In the genomic region with DNA sequence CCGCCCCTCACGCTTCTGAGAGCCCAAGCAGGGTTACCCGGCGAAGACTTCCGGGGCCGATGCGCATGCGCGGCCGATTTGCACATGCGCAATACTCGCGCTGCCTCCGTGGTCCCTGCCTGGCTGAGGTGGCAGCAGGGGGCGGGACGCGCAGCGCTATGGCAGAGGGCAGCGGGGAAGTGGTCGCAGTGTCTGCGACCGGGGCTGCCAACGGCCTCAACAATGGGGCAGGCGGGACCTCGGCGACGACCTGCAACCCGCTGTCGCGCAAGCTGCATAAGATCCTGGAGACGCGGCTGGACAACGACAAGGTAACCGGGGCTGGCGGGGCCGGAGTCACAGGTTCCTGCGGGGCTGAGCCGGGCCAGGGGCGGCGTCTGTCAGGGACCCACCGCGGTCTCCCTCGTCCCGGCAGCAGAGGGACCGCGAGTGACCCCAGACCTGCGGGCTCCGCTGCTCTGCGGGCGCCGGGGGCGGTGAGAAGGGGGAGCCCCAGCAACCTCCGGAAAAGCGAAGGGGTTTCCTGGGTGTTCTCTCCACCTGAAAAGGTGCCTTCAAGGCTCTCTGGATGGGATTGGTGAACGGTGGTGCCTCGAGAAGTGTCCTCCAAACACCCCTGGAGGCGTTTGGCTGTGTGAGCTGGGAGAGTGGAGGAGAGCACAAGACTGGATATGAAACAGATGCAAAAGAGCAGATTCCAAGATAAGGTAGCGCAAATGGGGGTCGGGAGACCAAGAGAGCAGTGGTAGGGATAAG, we compare ENCODE assay signal across 8 cellular contexts. TPM values are rescaled to one million over a fixed set of nuclear protein-coding genes. Genes with fewer than 3 reads are reported as not detected.
DNase-seq lines count a peak whose midpoint lies in the region; ATAC-seq and TF ChIP-seq lines count a peak whose summit lies in the region.

A gene (plus strand): TSS at position 94 of the 756 bp plus-strand sequence. CDS start 65 bp downstream, at position 159.

- peaks cover 6% of the 10 kb centered on the region; the same call in 1 of the 2 replicates for H3K36me3 ChIP-seq in SU-DHL-6 (ENCODE audit: low read length)
- peaks cover 7% of the 10 kb centered on the region for H3K36me3 ChIP-seq in cardiac muscle cell
- no peaks in the 10 kb centered on the region for H3K36me3 ChIP-seq in parathyroid adenoma (ENCODE audit: control insufficient read depth, insufficient read depth, low read length)
- peaks cover under 1 to 8% (median 6%) of the 10 kb centered on the region in 3 donors for H3K36me3 ChIP-seq in tibial artery

- no peaks in the 10 kb centered on the region for H3K9me2 ChIP-seq in SU-DHL-6 (replicated peaks; ENCODE audit: insufficient read depth, low read length)

- H3K79me2 ChIP-seq in SU-DHL-6 (ENCODE audit: insufficient read depth, low read length) (peaks cover 10% of the 10 kb centered on the region; the same call in 1 of the 2 replicates), parathyroid adenoma (no peaks in the 10 kb centered on the region)

- peaks cover 5% of the 10 kb centered on the region for H3K36me3 Mint-ChIP-seq in activated naive CD8-positive, alpha-beta T cell treated with anti-CD3 and anti-CD28 coated beads, Interleukin-2, amount 10 ng/mL, durations not matched to agents 7 days and 5 days

- H3K27me3 Mint-ChIP-seq in activated naive CD8-positive, alpha-beta T cell treated with anti-CD3 and anti-CD28 coated beads, Interleukin-2, amount 10 ng/mL, durations not matched to agents 7 days and 5 days, result peaks cover 8% of the 10 kb centered on the region

- peak; percentile 25 for TF ChIP-seq CTCF in GM12873 (IDR thresholded peaks at IDR 0.05; ENCODE audit: insufficient read depth, low read depth, low read length, missing control alignments)
- no peak for TF ChIP-seq CTCF in SU-DHL-6 (IDR thresholded peaks at IDR 0.05; ENCODE audit: insufficient read depth, low read length, poor library complexity, severe bottlenecking)
- TF ChIP-seq CTCF in cardiac muscle cell (IDR thresholded peaks at IDR 0.05; ENCODE audit: low read depth, low read length), result peak; percentile 14
- no peak for TF ChIP-seq CTCF in parathyroid adenoma (IDR thresholded peaks at IDR 0.05)
- TF ChIP-seq CTCF in tibial artery (IDR thresholded peaks at IDR 0.05), result peak in 1 of 2 experiments; percentile 17

- H3K9me3 Mint-ChIP-seq in activated naive CD8-positive, alpha-beta T cell treated with anti-CD3 and anti-CD28 coated beads, Interleukin-2, amount 10 ng/mL, durations not matched to agents 7 days and 5 days, result peaks cover 4% of the 10 kb centered on the region

- intact Hi-C loops in tibial artery (cut with DNase I; ENCODE audit: low total_unique reads), result no loop called here

- POLR2A ChIA-PET in activated naive CD8-positive, alpha-beta T cell treated with anti-CD3 and anti-CD28 coated beads, Interleukin-2, amount 10 ng/mL, durations not matched to agents 7 days and 5 days (lab: Charles Lee), result no interaction called here

- peaks cover 24% of the 10 kb centered on the region for H3K4me1 Mint-ChIP-seq in activated naive CD8-positive, alpha-beta T cell treated with anti-CD3 and anti-CD28 coated beads, Interleukin-2, amount 10 ng/mL, durations not matched to agents 7 days and 5 days

- peak; percentile 94 for ATAC-seq in HG02623 (IDR thresholded peaks at IDR 0.05; ENCODE audit: unreplicated experiment)
- ATAC-seq in activated naive CD8-positive, alpha-beta T cell treated with anti-CD3 and anti-CD28 coated beads, Interleukin-2, amount 10 ng/mL, durations not matched to agents 7 days and 5 days (ENCODE audit: low read depth), result peak; percentile 98

- H3K9ac ChIP-seq in SU-DHL-6 (ENCODE audit: low read length) (peak within 1 kb of the TSS; percentile 79), parathyroid adenoma (peak within 1 kb of the TSS; percentile 53)

- no peaks in the 10 kb centered on the region for H4K20me1 ChIP-seq in SU-DHL-6 (ENCODE audit: low read depth, low read length)

- peak within 1 kb of the TSS; percentile 99 for H3K4me3 Mint-ChIP-seq in activated naive CD8-positive, alpha-beta T cell treated with anti-CD3 and anti-CD28 coated beads, Interleukin-2, amount 10 ng/mL, durations not matched to agents 7 days and 5 days

- no peak within 1 kb of the TSS for H3K27ac ChIP-seq in SU-DHL-6 (ENCODE audit: low read depth, low read length)
- peak within 1 kb of the TSS; percentile 84 for H3K27ac ChIP-seq in cardiac muscle cell
- H3K27ac ChIP-seq in parathyroid adenoma, result peak within 1 kb of the TSS; percentile 74
- peak within 1 kb of the TSS; percentile 84 for H3K27ac ChIP-seq in tibial artery

- H3K9me3 ChIP-seq in SU-DHL-6 (ENCODE audit: insufficient read depth, low read length) (no peaks in the 10 kb centered on the region), cardiac muscle cell (ENCODE audit: low read depth) (no peaks in the 10 kb centered on the region), parathyroid adenoma (ENCODE audit: control insufficient read depth, low read length) (no peaks in the 10 kb centered on the region), tibial artery (no peaks in the 10 kb centered on the region)

- H3K4me1 ChIP-seq in cardiac muscle cell (ENCODE audit: low read depth), result peaks cover 6% of the 10 kb centered on the region
- no peaks in the 10 kb centered on the region for H3K4me1 ChIP-seq in parathyroid adenoma
- peaks cover 0 to 17% (median 8%) of the 10 kb centered on the region in 4 donors for H3K4me1 ChIP-seq in tibial artery

- H3K4me2 ChIP-seq in SU-DHL-6 (ENCODE audit: low read depth, low read length, poor library complexity, severe bottlenecking) (peak within 1 kb of the TSS; percentile 77), parathyroid adenoma (ENCODE audit: low read length) (peak within 1 kb of the TSS; percentile 74)

- peak within 1 kb of the TSS; percentile 92 for H3K27ac Mint-ChIP-seq in activated naive CD8-positive, alpha-beta T cell treated with anti-CD3 and anti-CD28 coated beads, Interleukin-2, amount 10 ng/mL, durations not matched to agents 7 days and 5 days

- H3K4me3 ChIP-seq in SU-DHL-6 (ENCODE audit: insufficient read depth, low read length, poor library complexity, severe bottlenecking), result peak within 1 kb of the TSS; percentile 86
- peak within 1 kb of the TSS; percentile 93 for H3K4me3 ChIP-seq in cardiac muscle cell
- peak within 1 kb of the TSS; percentile 84 for H3K4me3 ChIP-seq in parathyroid adenoma (ENCODE audit: low read depth, low read length)
- H3K4me3 ChIP-seq in tibial artery, result peak within 1 kb of the TSS; percentile 96 to 100

- H2AFZ ChIP-seq in SU-DHL-6 (ENCODE audit: low read depth, low read length, severe bottlenecking) (peak within 1 kb of the TSS; percentile 95), parathyroid adenoma (peak within 1 kb of the TSS; percentile 95)

- H3K27me3 ChIP-seq in SU-DHL-6 (ENCODE audit: low read length) (no peaks in the 10 kb centered on the region), cardiac muscle cell (no peaks in the 10 kb centered on the region), parathyroid adenoma (ENCODE audit: control insufficient read depth, insufficient read depth, low read length) (no peaks in the 10 kb centered on the region), tibial artery (no peaks in the 10 kb centered on the region)

- no peaks in the 10 kb centered on the region for H3F3A ChIP-seq in SU-DHL-6 (ENCODE audit: insufficient read depth)

- peak; percentile 90 for DNase-seq in NCI-H1092 treated with DMSO at 0.1 percent for 48 hours (lab: John Stamatoyannopoulos, UW)
- peak; percentile 97 for DNase-seq in activated naive CD8-positive, alpha-beta T cell treated with anti-CD3 and anti-CD28 coated beads, Interleukin-2, amount 10 ng/mL, durations not matched to agents 7 days and 5 days
- DNase-seq in cardiac muscle cell (ENCODE audit: low read depth in 1 of 2, low spot score in 1 of 2), result peak; percentile 86 to 91
- peak; percentile 89 to 94 for DNase-seq in tibial artery

RNA-seq across cellular contexts. Expression of the gene that starts here (rescaled TPM):
- total RNA-seq in activated naive CD8-positive, alpha-beta T cell treated with anti-CD3 and anti-CD28 coated beads, Interleukin-2, amount 10 ng/mL, durations not matched to agents 7 days and 5 days, result 10 to 100 TPM; 29.8 to 30.3 TPM
- total RNA-seq in cardiac muscle cell, result 33.5 and 52.6 TPM in 2 replicates
- polyA plus RNA-seq in cardiac muscle cell, result 21.3 and 29.5 TPM in 2 replicates

Comparison
In these comparisons a context has a peak if more than half of its experiments do, and no peak if none do; other contexts are left out.
1. CTCF ChIP-seq: peak in GM12873 (single experiment) and cardiac muscle cell (single experiment); none in SU-DHL-6 (single experiment) and parathyroid adenoma (single experiment).
2. Peak in every context shown above with its lines, with median percentiles within 50 percentile points of each other: DNase-seq and H3K4me3 ChIP-seq.